8 cellular contexts compared by ENCODE assay signal in the genomic region with DNA sequence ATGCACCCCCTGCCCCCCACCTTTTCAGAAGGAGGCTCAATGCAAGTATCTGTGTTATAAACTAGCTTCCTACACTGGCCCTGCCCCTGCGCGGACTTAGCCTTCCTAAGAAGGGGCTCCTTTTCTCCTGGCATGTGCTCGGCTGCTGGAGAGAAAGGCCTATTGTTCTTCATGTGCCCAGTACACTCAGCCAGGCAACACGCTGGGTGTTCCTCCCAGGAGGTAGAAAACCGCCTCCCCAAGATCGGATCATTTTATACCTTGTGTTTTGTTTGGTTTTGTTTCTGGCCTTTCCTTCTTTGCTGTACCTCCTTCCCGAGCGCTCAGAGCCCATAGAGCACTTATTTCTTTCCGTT. TPM values are rescaled to one million over a fixed set of nuclear protein-coding genes. Genes with fewer than 3 reads are reported as not detected.
DNase-seq lines count a peak whose midpoint lies in the region; ATAC-seq lines count a peak whose summit lies in the region.

No MANE protein-coding gene starts in this region.

- no peaks in the 10 kb centered on the region for H3K27me3 Mint-ChIP-seq in activated T-helper 17 cell treated with anti-CD3 and anti-CD28 coated beads, Interleukin-2, amount 50 U/mL, for 72 hours

- DNase-seq in activated effector memory CD4-positive, alpha-beta T cell treated with Interleukin-2 at 50 U/mL for 16 hours = peak; percentile 13
- DNase-seq in activated effector memory CD4-positive, alpha-beta T cell treated with anti-CD3 and anti-CD28 coated beads, Interleukin-2, amount 50 U/mL, for 16 hours = no peak
- peak; percentile 31 for DNase-seq in iPS-NIHi7 (ENCODE audit: extremely low spot score)
- peak; percentile 44 for DNase-seq in smooth muscle cell of the brain vasculature (ENCODE audit: low read depth, low spot score)
- DNase-seq in NCI-H82 treated with DMSO at 0.1 percent for 48 hours (lab: John Stamatoyannopoulos, UW; ENCODE audit: unreplicated experiment) = no peak
- DNase-seq in activated gamma-delta T cell treated with Interleukin-2 at 50 U/mL for 16 hours = no peak

- peak overlapping the region; percentile 95 for H3K27ac Mint-ChIP-seq in activated T-helper 17 cell treated with anti-CD3 and anti-CD28 coated beads, Interleukin-2, amount 50 U/mL, for 72 hours

- peaks cover 60% of the 10 kb centered on the region for H3K4me1 Mint-ChIP-seq in activated T-helper 17 cell treated with anti-CD3 and anti-CD28 coated beads, Interleukin-2, amount 50 U/mL, for 72 hours

- no peaks in the 10 kb centered on the region for H3K9me3 Mint-ChIP-seq in activated T-helper 17 cell treated with anti-CD3 and anti-CD28 coated beads, Interleukin-2, amount 50 U/mL, for 72 hours

- peak overlapping the region; percentile 88 for H3K4me3 Mint-ChIP-seq in activated T-helper 17 cell treated with anti-CD3 and anti-CD28 coated beads, Interleukin-2, amount 50 U/mL, for 72 hours

- no peaks in the 10 kb centered on the region for H3K36me3 Mint-ChIP-seq in activated T-helper 17 cell treated with anti-CD3 and anti-CD28 coated beads, Interleukin-2, amount 50 U/mL, for 72 hours (ENCODE audit: low read depth)

- ATAC-seq in activated T-helper 17 cell treated with anti-CD3 and anti-CD28 coated beads, Interleukin-2, amount 50 U/mL, for 72 hours (replicated peaks) = no peak
- no peak for ATAC-seq in HG03469 (IDR thresholded peaks at IDR 0.05; ENCODE audit: unreplicated experiment)

RNA-seq across cellular contexts. Expression of gene CCNL1, which starts 30.2 kb away (rescaled TPM):
- total RNA-seq in activated T-helper 17 cell treated with anti-CD3 and anti-CD28 coated beads, Interleukin-2, amount 50 U/mL, for 72 hours = 100 to 1,000 TPM; 173 to 194 TPM

Comparison
In these comparisons a context has a peak if more than half of its experiments do, and no peak if none do; other contexts are left out.
1. DNase-seq: peak in activated effector memory CD4-positive, alpha-beta T cell treated with Interleukin-2 at 50 U/mL for 16 hours (single experiment), iPS-NIHi7 (single experiment) and smooth muscle cell of the brain vasculature (single experiment); none in activated effector memory CD4-positive, alpha-beta T cell treated with anti-CD3 and anti-CD28 coated beads, Interleukin-2, amount 50 U/mL, for 16 hours (single experiment), NCI-H82 treated with DMSO at 0.1 percent for 48 hours (single experiment) and activated gamma-delta T cell treated with Interleukin-2 at 50 U/mL for 16 hours (single experiment).